1 cellular context compared by ENCODE assay signal in the genomic region with DNA sequence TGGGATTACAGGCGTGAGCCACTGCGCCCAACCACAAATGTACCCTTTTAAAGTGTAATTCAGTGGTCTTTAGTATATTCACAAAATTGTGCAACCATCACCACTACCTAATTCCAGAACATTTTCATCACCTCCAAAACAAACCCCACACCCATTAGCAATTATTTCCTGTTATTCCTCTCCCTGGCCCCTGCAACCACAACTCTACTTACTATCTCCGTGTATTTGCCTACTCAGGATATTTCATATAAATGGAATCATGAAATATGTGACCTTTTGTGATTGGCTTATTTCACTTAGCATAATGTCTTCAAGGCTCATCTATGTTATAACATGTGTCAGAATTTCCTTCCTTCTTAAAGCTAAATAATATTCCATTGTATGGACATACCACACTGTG.
TF ChIP-seq lines count a peak whose summit lies in the region.

No MANE protein-coding gene starts in this region.

TF ChIP-seq in IMR-90, 13 proteins besides CTCF, POLR2A, EP300 and RAD21:
- TF ChIP-seq CEBPB (IDR thresholded peaks at IDR 0.05; ENCODE audit: low read depth, low read length) (0 out of 2 replicates have a peak, but pooled peaks have one; percentile 5), FOS (IDR thresholded peaks at IDR 0.05; ENCODE audit: low read depth, low read length) (no peak)
